Comparison of ENCODE assay signal across 17 cellular contexts in genomic region chr18:37405229-37405628, GRCh38.
DNase-seq lines count a peak whose midpoint lies in the region; ATAC-seq and TF ChIP-seq lines count a peak whose summit lies in the region.
"Had no signal": no experiment of that assay in that cellular context is flagged by ENCODE, and none has a peak within 500 bp of the region (broad histone marks: within the 10 kb centered on the region; RNA-seq: fewer than 3 reads in every experiment).

No MANE protein-coding gene starts in this region.

- no peak overlapping the region for H2BK5ac ChIP-seq in mesenchymal stem cell (ENCODE audit: low read depth, low read length, poor library complexity, severe bottlenecking)

- no peak overlapping the region for H3K9ac ChIP-seq in DND-41 (ENCODE audit: low read depth, low read length)
- H3K9ac ChIP-seq in mesenchymal stem cell (ENCODE audit: low read length) = no peak overlapping the region
- H3K9ac ChIP-seq in neural progenitor cell = no peak overlapping the region

- H3K4me1 Mint-ChIP-seq in neural progenitor cell (peaks cover 13% of the 10 kb centered on the region), progenitor cell of endocrine pancreas (ENCODE audit: low read depth) (no peaks in the 10 kb centered on the region)
- H3K4me1 Mint-ChIP-seq: B cell had no signal

- H3K9me3 ChIP-seq in DND-41 (ENCODE audit: insufficient read depth, low read length, severe bottlenecking) (no peaks in the 10 kb centered on the region), KOPT-K1 (ENCODE audit: insufficient read depth, low read length, poor library complexity, severe bottlenecking) (no peaks in the 10 kb centered on the region), mesenchymal stem cell (ENCODE audit: control insufficient read depth, low read length) (no peaks in the 10 kb centered on the region), neural progenitor cell (ENCODE audit: low read depth) (no peaks in the 10 kb centered on the region)

- no peaks in the 10 kb centered on the region for H3K27me3 ChIP-seq in DND-41 (ENCODE audit: insufficient read depth, low read length, poor library complexity)
- peaks cover 0 to 10% of the 10 kb centered on the region in 2 experiments for H3K27me3 ChIP-seq in mesenchymal stem cell (ENCODE audit: control insufficient read depth in 1 of 2, insufficient read depth in 1 of 2, low read length in 2 of 2)
- H3K27me3 ChIP-seq in neural progenitor cell = no peaks in the 10 kb centered on the region

- H3K36me3 ChIP-seq in DND-41 (ENCODE audit: insufficient read depth, low read length) (no peaks in the 10 kb centered on the region), KOPT-K1 (ENCODE audit: insufficient read depth, low read length) (no peaks in the 10 kb centered on the region), mesenchymal stem cell (ENCODE audit: control insufficient read depth in 1 of 2, insufficient read depth in 2 of 2, low read depth in 1 of 2, low read length in 2 of 2) (no peaks in the 10 kb centered on the region), neural progenitor cell (no peaks in the 10 kb centered on the region)

- H3K9me3 Mint-ChIP-seq in neural progenitor cell = no peaks in the 10 kb centered on the region
- H3K9me3 Mint-ChIP-seq in progenitor cell of endocrine pancreas (ENCODE audit: low read depth) = no peaks in the 10 kb centered on the region
- H3K9me3 Mint-ChIP-seq: CD4-positive, alpha-beta T cell; GM23338 had no signal

- H2BK12ac ChIP-seq in mesenchymal stem cell (ENCODE audit: low read length in 2 of 2) = peak overlapping the region; percentile 5 to 61

- H3K36me3 Mint-ChIP-seq in neural progenitor cell = no peaks in the 10 kb centered on the region
- no peaks in the 10 kb centered on the region for H3K36me3 Mint-ChIP-seq in progenitor cell of endocrine pancreas (ENCODE audit: insufficient read depth)

- ATAC-seq in DND-41 (ENCODE audit: insufficient read depth, low read depth) (peak; percentile 93), HG02678 (IDR thresholded peaks at IDR 0.05; ENCODE audit: unreplicated experiment) (no peak)
- ATAC-seq: GM23338 had no signal

- no peak overlapping the region for H4K91ac ChIP-seq in mesenchymal stem cell (ENCODE audit: low read length)

- no peak overlapping the region for H3K4ac ChIP-seq in mesenchymal stem cell (ENCODE audit: low read depth in 1 of 2, low read length in 2 of 2)

- no peaks in the 10 kb centered on the region for H3K79me1 ChIP-seq in mesenchymal stem cell (replicated peaks; ENCODE audit: low read length, poor library complexity, severe bottlenecking)

- H3K4me3 Mint-ChIP-seq in neural progenitor cell = no peak overlapping the region
- H3K4me3 Mint-ChIP-seq in progenitor cell of endocrine pancreas (ENCODE audit: low read depth) = no peak overlapping the region
- H3K4me3 Mint-ChIP-seq: B cell; CD4-positive, alpha-beta T cell; GM23338 had no signal

- H3K27ac Mint-ChIP-seq in neural progenitor cell = peak overlapping the region; percentile 21
- H3K27ac Mint-ChIP-seq in progenitor cell of endocrine pancreas = no peak overlapping the region
- H3K27ac Mint-ChIP-seq: B cell; CD4-positive, alpha-beta T cell; GM23338 had no signal

- H3K4me1 ChIP-seq in DND-41 (ENCODE audit: insufficient read depth, low read length) = 0 out of 2 replicates have a peak, but pooled peaks cover 6% of the 10 kb centered on the region
- peaks cover 12% of the 10 kb centered on the region for H3K4me1 ChIP-seq in mesenchymal stem cell (ENCODE audit: control insufficient read depth, insufficient read depth, low read depth, low read length)
- peaks cover 7% of the 10 kb centered on the region for H3K4me1 ChIP-seq in neural progenitor cell

- no peak overlapping the region for H3K4me2 ChIP-seq in DND-41 (ENCODE audit: insufficient read depth, low read length)
- H3K4me2 ChIP-seq in mesenchymal stem cell (ENCODE audit: low read length, poor library complexity, severe bottlenecking) = no peak overlapping the region
- no peak overlapping the region for H3K4me2 ChIP-seq in neural progenitor cell
- H3K4me2 ChIP-seq: GM23338 had no signal

- DNase-seq in DND-41 (peak; percentile 48), mesenchymal stem cell (no peak), neural progenitor cell (ENCODE audit: low spot score) (no peak), KBM-7 (no peak), progenitor cell of endocrine pancreas (ENCODE audit: low spot score, unreplicated experiment) (no peak), middle frontal gyrus (ENCODE audit: extremely low spot score, low spot score) (no peak)
- DNase-seq: C1 segment of cervical spinal cord; Calu3; CD4-positive, alpha-beta T cell; DMS 273 treated with DMSO at 0.1 percent for 48 hours; DMS79; EL; H7 had no signal

- H2AFZ ChIP-seq in DND-41 (ENCODE audit: low read depth, low read length) (no peak overlapping the region), mesenchymal stem cell (ENCODE audit: low read depth, low read length) (no peak overlapping the region), neural progenitor cell (replicated peaks) (no peak overlapping the region)
- H2AFZ ChIP-seq: GM23338 had no signal

- no peak overlapping the region for H3K14ac ChIP-seq in mesenchymal stem cell (ENCODE audit: low read length in 2 of 2)

- no peak overlapping the region for H3K23ac ChIP-seq in mesenchymal stem cell (ENCODE audit: low read length in 2 of 2)

- no peak overlapping the region for H2BK120ac ChIP-seq in mesenchymal stem cell (ENCODE audit: low read depth, low read length)

- H3K18ac ChIP-seq in mesenchymal stem cell (ENCODE audit: low read depth in 1 of 2, low read length in 2 of 2) = no peak overlapping the region

- no peak overlapping the region for H2BK15ac ChIP-seq in mesenchymal stem cell (ENCODE audit: low read depth, poor library complexity, severe bottlenecking)

- H3K27me3 Mint-ChIP-seq in neural progenitor cell (ENCODE audit: insufficient read depth, low read depth) (peaks cover 10% of the 10 kb centered on the region), progenitor cell of endocrine pancreas (no peaks in the 10 kb centered on the region)
- H3K27me3 Mint-ChIP-seq: B cell; CD4-positive, alpha-beta T cell had no signal

- H4K8ac ChIP-seq in mesenchymal stem cell (ENCODE audit: low read length) = no peak overlapping the region

- in situ Hi-C loops in KBM-7 (cut with MboI; ENCODE audit: low pct_unique_long_range_greater_than_20kb, low sequenced_read_pairs) = no loop called here

- H3F3A ChIP-seq in neural progenitor cell (ENCODE audit: low read depth) = no peaks in the 10 kb centered on the region

- H3K4me3 ChIP-seq in DND-41 (ENCODE audit: low read depth in 1 of 2, low read length in 2 of 2) (no peak overlapping the region), mesenchymal stem cell (ENCODE audit: insufficient read depth in 1 of 2, low read depth in 1 of 2, low read length in 2 of 2) (no peak overlapping the region), neural progenitor cell (no peak overlapping the region)
- H3K4me3 ChIP-seq: GM23338 had no signal

- H4K20me1 ChIP-seq in DND-41 (ENCODE audit: insufficient read depth, low read length) (no peaks in the 10 kb centered on the region), neural progenitor cell (ENCODE audit: low read depth) (no peaks in the 10 kb centered on the region)

- H3K79me2 ChIP-seq in DND-41 (ENCODE audit: insufficient read depth, low read length) (no peaks in the 10 kb centered on the region), neural progenitor cell (ENCODE audit: low read depth) (no peaks in the 10 kb centered on the region)

- 87% methylated on average over 4 of the region's 4 CpGs for WGBS in mesenchymal stem cell

- no peak overlapping the region for H3K27ac ChIP-seq in DND-41 (ENCODE audit: low read length)
- peak overlapping the region; percentile 25 for H3K27ac ChIP-seq in KOPT-K1 (ENCODE audit: low read depth, low read length, poor library complexity, severe bottlenecking)
- H3K27ac ChIP-seq in mesenchymal stem cell (ENCODE audit: low read length, poor library complexity, severe bottlenecking) = no peak overlapping the region
- H3K27ac ChIP-seq in neural progenitor cell = no peak overlapping the region

- no peak for TF ChIP-seq CTCF in DND-41 (IDR thresholded peaks at IDR 0.05; ENCODE audit: borderline replicate concordance, extremely low read depth, low read length, poor library complexity, severe bottlenecking)
- no peak for TF ChIP-seq CTCF in neural progenitor cell (IDR thresholded peaks at IDR 0.05)
- TF ChIP-seq CTCF in progenitor cell of endocrine pancreas (IDR thresholded peaks at IDR 0.05; ENCODE audit: unreplicated experiment) = no peak

- no peak overlapping the region for H2AK5ac ChIP-seq in mesenchymal stem cell (ENCODE audit: low read length, severe bottlenecking)
